ENCODE assay signal across 1 cellular context in genomic region chr2:219059725-219060682, GRCh38.
TF ChIP-seq lines count a peak whose summit lies in the region.

No MANE protein-coding gene starts in this region.

TF ChIP-seq in IMR-90, 13 proteins besides CTCF, POLR2A, EP300 and RAD21 (continued from another document):
- TF ChIP-seq USF2 (IDR thresholded peaks at IDR 0.05; ENCODE audit: low read depth, low read length): no peak
- TF ChIP-seq ELK1 (IDR thresholded peaks at IDR 0.05; ENCODE audit: borderline replicate concordance, low read depth, low read length): no peak
- TF ChIP-seq MAZ (IDR thresholded peaks at IDR 0.05; ENCODE audit: borderline replicate concordance, low read depth, low read length): no peak
- no peak for TF ChIP-seq BHLHE40 (IDR thresholded peaks at IDR 0.05; ENCODE audit: low read depth, low read length)
- TF ChIP-seq RCOR1 (IDR thresholded peaks at IDR 0.05; ENCODE audit: insufficient replicate concordance, low read length): no peak
- TF ChIP-seq NFE2L2 (IDR thresholded peaks at IDR 0.05; ENCODE audit: low read depth, low read length): no peak
